Comparison of ENCODE assay signal across 24 cellular contexts in the genomic region with DNA sequence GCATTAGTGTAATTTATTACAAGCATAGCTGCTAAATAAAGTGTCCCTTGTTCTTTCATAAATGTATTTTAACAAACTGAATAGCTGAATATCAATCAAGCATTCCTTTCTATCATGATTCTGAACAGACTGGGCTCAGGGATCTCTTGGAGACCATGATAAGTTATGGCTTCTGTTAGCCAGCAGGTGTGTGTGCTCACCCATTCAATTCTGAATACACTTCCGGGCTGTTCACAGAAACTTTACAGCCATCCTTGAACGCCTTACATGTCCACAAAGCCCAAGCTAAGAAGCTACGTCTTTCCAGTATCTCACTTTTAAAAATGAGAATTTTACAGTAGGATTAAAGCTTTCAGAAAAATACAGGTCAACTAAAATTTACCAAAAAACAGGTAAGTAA.
"Had no signal": no experiment of that assay in that cellular context is flagged by ENCODE, and none has a peak within 500 bp of the region (broad histone marks: within the 10 kb centered on the region; RNA-seq: fewer than 3 reads in every experiment).

No MANE protein-coding gene starts in this region.

- H3K27ac ChIP-seq: SK-N-MC, VCaP had no signal

- DNase-seq: activated CD4-positive, alpha-beta memory T cell treated with anti-CD3 and anti-CD28 coated beads for 36 hours; activated CD4-positive, alpha-beta T cell treated with anti-CD3 and anti-CD28 coated beads, Interleukin-2, amount 10 ng/mL, durations not matched to agents 7 days and 5 days; activated CD4-positive, CD25-positive, alpha-beta regulatory T cell; activated CD8-positive, alpha-beta memory T cell treated with anti-CD3 and anti-CD28 coated beads for 24 hours; activated gamma-delta T cell; activated naive CD4-positive, alpha-beta T cell treated with anti-CD3 and anti-CD28 coated beads for 36 hours; activated T-cell treated with anti-CD3 and anti-CD28 coated beads, Interleukin-2, amount 50 U/mL, for 4 hours; amygdala; KG1; MV-4-11; NCI-H1092 treated with DMSO at 0.1 percent for 48 hours; NCI-H1436; NCI-H1694 treated with DMSO at 0.1 percent for 48 hours; NCI-H2029 treated with DMSO at 0.1 percent for 48 hours; NCI-H524 treated with DMSO at 0.1 percent for 48 hours; NCI-H748 treated with DMSO at 0.1 percent for 48 hours; NK-92 treated with Interleukin-12 subunit alpha and Interleukin-12 subunit beta, amount 100 ng/mL, for 24 hours; OCI-M1; RPMI8226; T-helper 1 cell had no signal

- ATAC-seq: activated T-cell treated with anti-CD3 and anti-CD28 coated beads, Interleukin-2, amount 50 U/mL, for 4 hours; Panc1; Right ventricle myocardium inferior had no signal

- H3K4me3 ChIP-seq: SK-N-MC had no signal
